8 cellular contexts compared by ENCODE assay signal in the genomic region with DNA sequence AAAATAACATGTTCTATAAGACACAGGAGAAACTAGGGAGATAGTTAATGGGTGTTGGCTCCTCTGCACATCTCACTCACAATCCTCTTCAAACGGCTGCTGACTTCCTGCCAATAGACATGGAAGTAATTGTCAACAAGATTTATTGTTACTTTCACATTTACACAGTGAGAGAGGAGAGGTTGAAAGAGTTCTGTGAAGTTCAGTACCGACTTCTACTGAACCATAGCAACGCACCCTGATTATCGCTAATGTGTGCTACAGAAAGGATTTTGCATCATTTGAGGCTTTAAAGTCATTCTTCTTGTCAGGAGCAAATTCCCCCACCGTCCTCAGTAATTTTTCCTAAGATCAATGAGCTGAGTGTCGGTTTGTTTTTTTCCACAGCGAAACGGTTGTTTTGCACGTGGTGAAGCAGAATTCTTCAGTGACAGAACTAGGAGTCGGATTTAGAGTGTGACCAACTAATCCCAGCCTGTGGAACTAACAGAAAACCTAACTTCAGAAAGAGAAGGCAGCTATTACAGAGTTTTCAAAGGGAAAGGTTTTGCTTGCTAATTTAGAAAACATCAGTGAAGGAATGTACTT.
DNase-seq lines count a peak whose midpoint lies in the region; ATAC-seq and TF ChIP-seq lines count a peak whose summit lies in the region.

No MANE protein-coding gene starts in this region.

- DNase-seq in activated naive CD4-positive, alpha-beta T cell treated with anti-CD3 and anti-CD28 coated beads, Interleukin-2, amount 10 ng/mL, durations not matched to agents 7 days and 5 days: peak; percentile 30
- DNase-seq in activated naive CD4-positive, alpha-beta T cell (lab: John Stamatoyannopoulos, UW): no peak
- peak; percentile 79 for DNase-seq in NOMO-1 treated with DMSO at 0.1 percent for 48 hours (lab: John Stamatoyannopoulos, UW; ENCODE audit: unreplicated experiment)
- peak; percentile 11 for DNase-seq in inferior parietal cortex (ENCODE audit: extremely low spot score)
- DNase-seq in upper lobe of left lung: no peak
- DNase-seq in GM19240 (ENCODE audit: insufficient read length, low spot score): no peak
- no peak for DNase-seq in 8988T

- no peaks in the 10 kb centered on the region for H3K36me3 ChIP-seq in upper lobe of left lung

- TF ChIP-seq POLR2A in upper lobe of left lung (IDR thresholded peaks at IDR 0.05): no peak

- peak overlapping the region; percentile 52 for H3K4me3 Mint-ChIP-seq in activated naive CD4-positive, alpha-beta T cell treated with anti-CD3 and anti-CD28 coated beads, Interleukin-2, amount 10 ng/mL, durations not matched to agents 7 days and 5 days

- peak overlapping the region in 1 of 4 donors; percentile 6 for H3K27ac ChIP-seq in upper lobe of left lung

- no peak for TF ChIP-seq CTCF in upper lobe of left lung (IDR thresholded peaks at IDR 0.05)

- peak overlapping the region; percentile 85 for H3K27ac Mint-ChIP-seq in activated naive CD4-positive, alpha-beta T cell treated with anti-CD3 and anti-CD28 coated beads, Interleukin-2, amount 10 ng/mL, durations not matched to agents 7 days and 5 days

- no peak for TF ChIP-seq EP300 in upper lobe of left lung (IDR thresholded peaks at IDR 0.05)

- peak overlapping the region in 3 of 4 donors; percentile 18 to 38 (median 29) for H3K4me3 ChIP-seq in upper lobe of left lung

- H3K27me3 Mint-ChIP-seq in activated naive CD4-positive, alpha-beta T cell treated with anti-CD3 and anti-CD28 coated beads, Interleukin-2, amount 10 ng/mL, durations not matched to agents 7 days and 5 days: no peaks in the 10 kb centered on the region

- H3K9me3 ChIP-seq in upper lobe of left lung: no peaks in the 10 kb centered on the region

- H3K36me3 Mint-ChIP-seq in activated naive CD4-positive, alpha-beta T cell treated with anti-CD3 and anti-CD28 coated beads, Interleukin-2, amount 10 ng/mL, durations not matched to agents 7 days and 5 days: no peaks in the 10 kb centered on the region

- no peaks in the 10 kb centered on the region for H3K27me3 ChIP-seq in upper lobe of left lung

- H3K9me3 Mint-ChIP-seq in activated naive CD4-positive, alpha-beta T cell treated with anti-CD3 and anti-CD28 coated beads, Interleukin-2, amount 10 ng/mL, durations not matched to agents 7 days and 5 days: no peaks in the 10 kb centered on the region

- ATAC-seq in upper lobe of left lung (ENCODE audit: low FRiP score in 2 of 2) (peak in 1 of 2 donors; percentile 56), GM21390 (IDR thresholded peaks at IDR 0.05; ENCODE audit: unreplicated experiment) (no peak)

- CTCF ChIA-PET in activated naive CD4-positive, alpha-beta T cell treated with anti-CD3 and anti-CD28 coated beads, Interleukin-2, amount 10 ng/mL, durations not matched to agents 7 days and 5 days (lab: Charles Lee): interaction anchor here (1.2 kb wide), 1 partner anchor 10 kb away, joined by 3 read pairs; no protein-coding TSS in a partner anchor

- H3K4me1 ChIP-seq in upper lobe of left lung: peaks cover 8 to 20% (median 15%) of the 10 kb centered on the region in 4 donors

- WGBS in upper lobe of left lung, 2 donors: 14 to 17% methylated on average over 10 of the region's 10 CpGs

- peaks cover 23% of the 10 kb centered on the region for H3K4me1 Mint-ChIP-seq in activated naive CD4-positive, alpha-beta T cell treated with anti-CD3 and anti-CD28 coated beads, Interleukin-2, amount 10 ng/mL, durations not matched to agents 7 days and 5 days

Comparison
In these comparisons a context has a peak if more than half of its experiments do, and no peak if none do; other contexts are left out.
1. DNase-seq: peak in activated naive CD4-positive, alpha-beta T cell treated with anti-CD3 and anti-CD28 coated beads, Interleukin-2, amount 10 ng/mL, durations not matched to agents 7 days and 5 days (single experiment), NOMO-1 treated with DMSO at 0.1 percent for 48 hours (single experiment) and inferior parietal cortex (single experiment); none in activated naive CD4-positive, alpha-beta T cell (0 of 4), upper lobe of left lung (0 of 2), GM19240 (single experiment) and 8988T (single experiment).